ENCODE assay signal across 22 cellular contexts in the genomic region with DNA sequence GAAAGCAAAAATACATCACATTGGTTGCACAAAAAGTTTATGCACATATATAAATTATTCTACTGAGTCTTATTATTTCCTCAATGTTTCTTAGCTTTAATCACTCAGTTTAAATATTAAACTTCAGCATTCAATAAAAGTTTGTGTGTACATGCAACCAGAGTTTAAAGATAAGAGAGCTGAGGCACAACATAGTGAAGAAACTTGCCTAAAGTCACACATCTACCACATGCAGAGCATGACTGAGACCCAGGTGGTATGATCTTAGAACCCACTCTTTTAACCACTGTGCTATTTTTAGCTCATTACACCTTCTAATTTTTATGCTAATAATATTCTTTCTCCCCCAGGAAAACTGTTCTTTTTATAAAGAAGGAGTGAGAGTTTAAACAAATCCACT.
"Had no signal": no experiment of that assay in that cellular context is flagged by ENCODE, and none has a peak within 500 bp of the region (broad histone marks: within the 10 kb centered on the region; RNA-seq: fewer than 3 reads in every experiment).

No MANE protein-coding gene starts in this region.

- DNase-seq: IMR-90, Karpas-422, KG1, MV-4-11, NCI-H1048, NCI-H1105 treated with DMSO at 0.1 percent for 48 hours, NCI-H1417 treated with DMSO at 0.1 percent for 48 hours, NCI-H146, NCI-H1694 treated with DMSO at 0.1 percent for 48 hours, NCI-H1930, NCI-H2081, NCI-H2107, NCI-H2227 treated with DMSO at 0.1 percent for 48 hours, NCI-H524, NCI-H526 treated with DMSO at 0.1 percent for 48 hours, NCI-H748 treated with DMSO at 0.1 percent for 48 hours, Right ventricle myocardium superior, RPMI8226, SIG-M5 had no signal

- H3K9me3 ChIP-seq: SJSA1 had no signal

- H3K36me3 ChIP-seq: SJSA1 had no signal

- H3K4me3 ChIP-seq: SJSA1, SK-N-MC had no signal

- FAIRE-seq: RCC 7860 had no signal

- H3K4me1 ChIP-seq: SJSA1 had no signal

- H3K27ac ChIP-seq: SJSA1, SK-N-MC had no signal
